In genomic region chr13:28099396-28100148, GRCh38 we compare ENCODE assay signal across 1 cellular context.
TF ChIP-seq lines count a peak whose summit lies in the region.

No MANE protein-coding gene starts in this region.

TF ChIP-seq in IMR-90, 13 proteins besides CTCF, POLR2A, EP300 and RAD21 (continued from another document):
- TF ChIP-seq, protein P1, sequence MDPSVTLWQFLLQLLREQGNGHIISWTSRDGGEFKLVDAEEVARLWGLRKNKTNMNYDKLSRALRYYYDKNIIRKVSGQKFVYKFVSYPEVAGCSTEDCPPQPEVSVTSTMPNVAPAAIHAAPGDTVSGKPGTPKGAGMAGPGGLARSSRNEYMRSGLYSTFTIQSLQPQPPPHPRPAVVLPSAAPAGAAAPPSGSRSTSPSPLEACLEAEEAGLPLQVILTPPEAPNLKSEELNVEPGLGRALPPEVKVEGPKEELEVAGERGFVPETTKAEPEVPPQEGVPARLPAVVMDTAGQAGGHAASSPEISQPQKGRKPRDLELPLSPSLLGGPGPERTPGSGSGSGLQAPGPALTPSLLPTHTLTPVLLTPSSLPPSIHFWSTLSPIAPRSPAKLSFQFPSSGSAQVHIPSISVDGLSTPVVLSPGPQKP (IDR thresholded peaks at IDR 0.05; ENCODE audit: borderline replicate concordance, low read depth, low read length), result no peak
- TF ChIP-seq FOS (IDR thresholded peaks at IDR 0.05; ENCODE audit: low read depth, low read length) (no peak), RCOR1 (IDR thresholded peaks at IDR 0.05; ENCODE audit: insufficient replicate concordance, low read length) (no peak), BHLHE40 (IDR thresholded peaks at IDR 0.05; ENCODE audit: low read depth, low read length) (no peak), RFX5 (IDR thresholded peaks at IDR 0.05; ENCODE audit: low read depth, low read length) (no peak)
- TF ChIP-seq, protein P2, sequence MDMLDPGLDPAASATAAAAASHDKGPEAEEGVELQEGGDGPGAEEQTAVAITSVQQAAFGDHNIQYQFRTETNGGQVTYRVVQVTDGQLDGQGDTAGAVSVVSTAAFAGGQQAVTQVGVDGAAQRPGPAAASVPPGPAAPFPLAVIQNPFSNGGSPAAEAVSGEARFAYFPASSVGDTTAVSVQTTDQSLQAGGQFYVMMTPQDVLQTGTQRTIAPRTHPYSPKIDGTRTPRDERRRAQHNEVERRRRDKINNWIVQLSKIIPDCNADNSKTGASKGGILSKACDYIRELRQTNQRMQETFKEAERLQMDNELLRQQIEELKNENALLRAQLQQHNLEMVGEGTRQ (IDR thresholded peaks at IDR 0.05; ENCODE audit: low read depth, low read length), result no peak
